12 cellular contexts compared by ENCODE assay signal in genomic region chr10:22486431-22486830, GRCh38.
A peak's percentile ranks its signal among the peaks of the same experiment; 100 is the strongest.
DNase-seq lines count a peak whose midpoint lies in the region; TF ChIP-seq lines count a peak whose summit lies in the region.
"Had no signal": no experiment of that assay in that cellular context is flagged by ENCODE, and none has a peak within 500 bp of the region (broad histone marks: within the 10 kb centered on the region; RNA-seq: fewer than 3 reads in every experiment).

No MANE protein-coding gene starts in this region.

- no peak overlapping the region for H3K9ac ChIP-seq in SK-N-SH
- H3K9ac ChIP-seq: BLaER1 had no signal

- no peaks in the 10 kb centered on the region for H3K79me2 ChIP-seq in SK-N-SH (ENCODE audit: insufficient read depth)

- H3K27me3 ChIP-seq in SK-N-SH (ENCODE audit: insufficient read depth) (no peaks in the 10 kb centered on the region), suprapubic skin (no peaks in the 10 kb centered on the region)
- H3K27me3 ChIP-seq: BLaER1 had no signal

- DNase-seq in AG08395 (ENCODE audit: low spot score) (peak; percentile 18), AG10803 (ENCODE audit: low read depth) (peak; percentile 29), SK-N-SH (no peak), fibroblast of gingiva (ENCODE audit: low read depth) (peak; percentile 48), NCI-H2227 (lab: John Stamatoyannopoulos, UW; ENCODE audit: unreplicated experiment) (no peak), NCI-H128 (lab: John Stamatoyannopoulos, UW; ENCODE audit: unreplicated experiment) (no peak), suprapubic skin (ENCODE audit: low spot score in 2 of 2) (no peak)
- DNase-seq: AML-193, DMS53, HCEC 1CT had no signal

- no peaks in the 10 kb centered on the region for H3K9me2 ChIP-seq in SK-N-SH

- TF ChIP-seq CTCF in AG10803 (conservative IDR thresholded peaks at IDR 0.05; ENCODE audit: low read length) (no peak), SK-N-SH (IDR thresholded peaks at IDR 0.05) (no peak), suprapubic skin (IDR thresholded peaks at IDR 0.05) (no peak)

- H3K4me1 ChIP-seq in SK-N-SH (ENCODE audit: control insufficient read depth in 1 of 2, insufficient read depth in 2 of 2, low read depth in 1 of 2, low read length in 1 of 2) (no peaks in the 10 kb centered on the region; a peak in 1 of 4 replicates), suprapubic skin (no peaks in the 10 kb centered on the region)
- H3K4me1 ChIP-seq: BLaER1 had no signal

- POLR2A ChIA-PET in SK-N-SH (lab: Yijun Ruan, JAX) = no interaction called here

- H3K36me3 ChIP-seq in SK-N-SH (replicated peaks in 1 of 2; ENCODE audit: control insufficient read depth in 1 of 2, insufficient read depth in 2 of 2, low read length in 1 of 2) (no peaks in the 10 kb centered on the region), suprapubic skin (no peaks in the 10 kb centered on the region)
- H3K36me3 ChIP-seq: BLaER1 had no signal

- no peak overlapping the region for H3K4me2 ChIP-seq in SK-N-SH
- H3K4me2 ChIP-seq: BLaER1 had no signal

- H3F3A ChIP-seq in SK-N-SH (replicated peaks; ENCODE audit: insufficient read depth) = no peaks in the 10 kb centered on the region

- WGBS in SK-N-SH (ENCODE audit: low lambda C conversion rate) = 12% methylated on average over 1 of the region's 1 CpG
- 55% methylated on average over 1 of the region's 1 CpG for WGBS in suprapubic skin

- H4K20me1 ChIP-seq in SK-N-SH (ENCODE audit: insufficient read depth) = no peaks in the 10 kb centered on the region
- H4K20me1 ChIP-seq: BLaER1 had no signal

- CTCF ChIA-PET in SK-N-SH (lab: Yijun Ruan, JAX) = interaction anchor here (1.0 to 1.8 kb wide), 3 partner anchors 12 to 144 kb away, joined by 3 to 8 read pairs (median 5); no protein-coding TSS in a partner anchor

- no peak overlapping the region for H2AFZ ChIP-seq in SK-N-SH (ENCODE audit: low read depth)

- H3K27ac ChIP-seq in SK-N-SH (ENCODE audit: low read depth in 2 of 2, low read length in 1 of 2) (no peak overlapping the region; a peak in 1 of 4 replicates), suprapubic skin (no peak overlapping the region)
- H3K27ac ChIP-seq: BLaER1 had no signal

- no peak for TF ChIP-seq POLR2A in suprapubic skin (IDR thresholded peaks at IDR 0.05)

- H3K4me3 ChIP-seq in AG10803 (ENCODE audit: low read length) (no peak overlapping the region), SK-N-SH (ENCODE audit: low read depth in 2 of 2, low read length in 1 of 2) (no peak overlapping the region), suprapubic skin (no peak overlapping the region)
- H3K4me3 ChIP-seq: BLaER1, GM12878 had no signal

- TF ChIP-seq EP300 in SK-N-SH (IDR thresholded peaks at IDR 0.05; ENCODE audit: borderline replicate concordance in 1 of 2, low read depth in 1 of 2, low read length in 1 of 2) = no peak
- no peak for TF ChIP-seq EP300 in suprapubic skin (IDR thresholded peaks at IDR 0.05)

- TF ChIP-seq RAD21 in SK-N-SH (IDR thresholded peaks at IDR 0.05; ENCODE audit: low read length) = no peak

- H3K9me3 ChIP-seq in SK-N-SH (no peaks in the 10 kb centered on the region), suprapubic skin (no peaks in the 10 kb centered on the region)
- H3K9me3 ChIP-seq: BLaER1 had no signal

TF ChIP-seq in SK-N-SH, 30 proteins besides CTCF, POLR2A, EP300 and RAD21:
- TF ChIP-seq TEAD4 (IDR thresholded peaks at IDR 0.05; ENCODE audit: borderline replicate concordance, insufficient read depth) (no peak), TCF12 (IDR thresholded peaks at IDR 0.05) (peak; percentile 67), NFIC (IDR thresholded peaks at IDR 0.05; ENCODE audit: borderline replicate concordance) (peak; percentile 37; the same call in 1 of the 2 replicates), PBX3 (IDR thresholded peaks at IDR 0.05) (peak; percentile 47; the same call in 1 of the 2 replicates), NRF1 (IDR thresholded peaks at IDR 0.05; ENCODE audit: low read depth, low read length) (no peak)

Comparison
In these comparisons a context has a peak if more than half of its experiments do, and no peak if none do; other contexts are left out.
1. DNase-seq: peak in AG08395 (single experiment), AG10803 (single experiment) and fibroblast of gingiva (single experiment); none in SK-N-SH (single experiment), NCI-H2227 (single experiment), NCI-H128 (single experiment) and suprapubic skin (0 of 2).